In the genomic region with DNA sequence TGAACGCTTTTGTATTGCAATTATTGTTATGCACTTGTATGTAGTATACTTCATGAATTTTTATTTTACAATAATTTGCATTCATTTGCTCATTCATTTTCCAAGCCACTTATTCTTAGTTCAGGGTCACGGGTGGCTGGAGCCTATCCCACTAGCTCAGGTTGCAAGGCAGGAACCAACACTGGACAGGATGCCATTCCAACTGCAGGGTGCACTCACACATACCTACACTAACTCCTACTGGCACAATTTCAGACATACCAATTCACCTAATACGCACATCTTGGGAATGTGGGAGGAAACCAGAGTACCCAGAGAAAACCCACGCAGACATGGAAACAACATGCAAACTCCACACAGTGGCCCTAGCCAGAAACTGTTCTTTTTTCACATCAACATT, we compare ENCODE assay signal across 25 cellular contexts.
"Had no signal": no experiment of that assay in that cellular context is flagged by ENCODE, and none has a peak within 500 bp of the region (broad histone marks: within the 10 kb centered on the region; RNA-seq: fewer than 3 reads in every experiment).

No MANE protein-coding gene starts in this region.

- H3K36me3 ChIP-seq: colonic mucosa, WERI-Rb-1 had no signal

- H3K4me3 Mint-ChIP-seq: activated naive CD4-positive, alpha-beta T cell treated with anti-CD3 and anti-CD28 coated beads, Interleukin-2, amount 50 U/mL, for 24 hours; activated T-cell treated with anti-CD3 and anti-CD28 coated beads, Interleukin-2, amount 50 U/mL, for 72 hours; endodermal cell; naive thymus-derived CD8-positive, alpha-beta T cell; stimulated activated memory B cell treated with anti-CD40 and anti-IgM and Interleukin-4, amounts not matched to agents 10 μg/mL and 1 μg/mL and 100 μg/mL, for 72 hours; T-helper 1 cell treated with Interleukin-12 subunit alpha and Interleukin-12 subunit beta and Interleukin-4 antibody, amounts not matched to agents 30 μg/mL and 1 μg/mL, for 36 hours had no signal

- H3K27ac ChIP-seq: body of pancreas, colonic mucosa, epithelial cell of prostate, neutrophil, parathyroid adenoma, spleen, thoracic aorta, upper lobe of left lung, WERI-Rb-1 had no signal

- H3K27me3 Mint-ChIP-seq: activated naive CD4-positive, alpha-beta T cell treated with anti-CD3 and anti-CD28 coated beads, Interleukin-2, amount 50 U/mL, for 24 hours; naive thymus-derived CD8-positive, alpha-beta T cell; stimulated activated memory B cell treated with anti-CD40 and anti-IgM and Interleukin-4, amounts not matched to agents 10 μg/mL and 1 μg/mL and 100 μg/mL, for 72 hours had no signal

- H3K4me3 ChIP-seq: body of pancreas, colonic mucosa, spleen, thoracic aorta, upper lobe of left lung had no signal

- H3K27ac Mint-ChIP-seq: activated T-cell treated with anti-CD3 and anti-CD28 coated beads, Interleukin-2, amount 50 U/mL, for 72 hours; endodermal cell; T-helper 1 cell treated with Interleukin-12 subunit alpha and Interleukin-12 subunit beta and Interleukin-4 antibody, amounts not matched to agents 30 μg/mL and 1 μg/mL, for 36 hours had no signal

- H3K4me1 Mint-ChIP-seq: endodermal cell had no signal

- H3K27me3 ChIP-seq: body of pancreas, colonic mucosa, neutrophil, spleen, upper lobe of left lung had no signal

- H3K9me3 Mint-ChIP-seq: activated naive CD4-positive, alpha-beta T cell treated with anti-CD3 and anti-CD28 coated beads, Interleukin-2, amount 50 U/mL, for 24 hours; activated T-cell treated with anti-CD3 and anti-CD28 coated beads, Interleukin-2, amount 50 U/mL, for 72 hours; endodermal cell; naive thymus-derived CD8-positive, alpha-beta T cell; stimulated activated memory B cell treated with anti-CD40 and anti-IgM and Interleukin-4, amounts not matched to agents 10 μg/mL and 1 μg/mL and 100 μg/mL, for 72 hours; T-helper 1 cell treated with Interleukin-12 subunit alpha and Interleukin-12 subunit beta and Interleukin-4 antibody, amounts not matched to agents 30 μg/mL and 1 μg/mL, for 36 hours had no signal

- ATAC-seq: activated T-cell treated with anti-CD3 and anti-CD28 coated beads, Interleukin-2, amount 50 U/mL, for 72 hours; body of pancreas; naive thymus-derived CD8-positive, alpha-beta T cell; stimulated activated memory B cell treated with anti-CD40 and anti-IgM and Interleukin-4, amounts not matched to agents 10 μg/mL and 1 μg/mL and 100 μg/mL, for 72 hours had no signal

- H3K9me3 ChIP-seq: body of pancreas, colonic mucosa, neutrophil, spleen, thoracic aorta, upper lobe of left lung had no signal

- H3K4me1 ChIP-seq: body of pancreas, colonic mucosa, parathyroid adenoma, upper lobe of left lung had no signal

- DNase-seq: activated CD4-positive, alpha-beta T cell treated with anti-CD3 and anti-CD28 coated beads for 1 hour; activated CD4-positive, alpha-beta T cell treated with anti-CD3 and anti-CD28 coated beads, Interleukin-2, amount 50 U/mL, for 4 hours; activated effector memory CD4-positive, alpha-beta T cell treated with anti-CD3 and anti-CD28 coated beads, Interleukin-2, amount 50 U/mL, for 16 hours; activated T-cell treated with anti-CD3 and anti-CD28 coated beads, Interleukin-2, amount 50 U/mL, for 72 hours; amniotic stem cell; body of pancreas; caudate nucleus; colonic mucosa; endodermal cell; foreskin melanocyte; head of caudate nucleus; mesendoderm; naive thymus-derived CD8-positive, alpha-beta T cell; retina; spleen; stimulated activated CD4-positive, alpha-beta T cell treated with anti-CD3 and anti-CD28 coated beads, Interleukin-4, amount 100 ng/mL, for 4 hours; upper lobe of left lung; WERI-Rb-1 had no signal
